28 cellular contexts compared by ENCODE assay signal in genomic region chr1:17234405-17234804, GRCh38. TPM values are rescaled to one million over a fixed set of nuclear protein-coding genes. Genes with fewer than 3 reads are reported as not detected.
DNase-seq lines count a peak whose midpoint lies in the region; ATAC-seq, FAIRE-seq and TF ChIP-seq lines count a peak whose summit lies in the region.
"Had no signal": no experiment of that assay in that cellular context is flagged by ENCODE, and none has a peak within 500 bp of the region (broad histone marks: within the 10 kb centered on the region; RNA-seq: fewer than 3 reads in every experiment).

No MANE protein-coding gene starts in this region.

- CTCF ChIA-PET in HCT116 (lab: Charles Lee): interaction anchor here (1.1 to 7.0 kb wide), 3 partner anchors 107 to 614 kb away, joined by 3 to 71 read pairs (median 4); no protein-coding TSS in a partner anchor
- CTCF ChIA-PET in Panc1 (lab: Charles Lee): interaction anchor here (2.5 kb wide), 1 partner anchor 108 kb away, joined by 8 read pairs; no protein-coding TSS in a partner anchor
- CTCF ChIA-PET in endothelial cell of umbilical vein (lab: Charles Lee): interaction anchor here (1.5 to 8.7 kb wide), 4 partner anchors 14 to 174 kb away, joined by 4 to 261 read pairs (median 19); partner anchors contain the start of gene PADI3
- CTCF ChIA-PET in GM10248 (lab: Yijun Ruan, JAX): interaction anchor here (1.4 to 13.4 kb wide), 2 partner anchors 27 to 110 kb away, joined by 4 to 209 read pairs; partner anchors contain the start of gene PADI2

- H3K4me1 Mint-ChIP-seq in osteocyte (ENCODE audit: unreplicated experiment): peaks cover 66% of the 10 kb centered on the region
- H3K4me1 Mint-ChIP-seq: activated naive CD4-positive, alpha-beta T cell treated with anti-CD3 and anti-CD28 coated beads, Interleukin-2, amount 10 ng/mL, durations not matched to agents 7 days and 5 days; activated T-helper 17 cell treated with anti-CD3 and anti-CD28 coated beads, Interleukin-2, amount 50 U/mL, for 72 hours had no signal

- no peak overlapping the region for H3K9ac ChIP-seq in HCT116 (ENCODE audit: low read length)
- H3K9ac ChIP-seq in endothelial cell of umbilical vein (replicated peaks; ENCODE audit: extremely low read depth, insufficient read depth, low read length): no peak overlapping the region

- BruUV-seq in HCT116 (replicated peaks; lab: Mats Ljungman, UMichigan): no TSS peak
- no TSS peak for BruUV-seq in Panc1 (replicated peaks; lab: Mats Ljungman, UMichigan)
- BruUV-seq in endothelial cell of umbilical vein (replicated peaks; lab: Mats Ljungman, UMichigan): no TSS peak

- no peak overlapping the region for H3K4me3 ChIP-seq in HCT116 (replicated peaks in 1 of 2; ENCODE audit: low read depth in 1 of 2, low read length in 2 of 2)
- H3K4me3 ChIP-seq in Panc1 (ENCODE audit: low read depth in 2 of 2, low read length in 2 of 2): no peak overlapping the region
- no peak overlapping the region for H3K4me3 ChIP-seq in endothelial cell of umbilical vein (replicated peaks in 1 of 3; ENCODE audit: insufficient read depth in 1 of 3, low read depth in 1 of 3, low read length in 3 of 3)
- H3K4me3 ChIP-seq: adrenal gland; BLaER1 treated with 17β-estradiol and CSF1 and Interleukin-3, amounts not matched to agents 10 nM and 100 nM; body of pancreas; left lung had no signal

- DNase-seq in HCT116 (ENCODE audit: low read depth, low spot score): no peak
- DNase-seq in Panc1 (ENCODE audit: low read depth, low spot score): no peak
- DNase-seq in endothelial cell of umbilical vein (ENCODE audit: low read depth, low spot score): no peak
- no peak for DNase-seq in osteocyte (ENCODE audit: extremely low spot score, unreplicated experiment)
- DNase-seq in DMS53 (lab: John Stamatoyannopoulos, UW): no peak
- no peak for DNase-seq in GM10248 (ENCODE audit: extremely low spot score)
- no peak for DNase-seq in substantia nigra (lab: John Stamatoyannopoulos, UW)
- DNase-seq: activated CD4-positive, alpha-beta T cell treated with anti-CD3 and anti-CD28 coated beads for 4 hours; activated naive CD4-positive, alpha-beta T cell treated with anti-CD3 and anti-CD28 coated beads, Interleukin-2, amount 10 ng/mL, durations not matched to agents 7 days and 5 days; NCI-H1436 treated with DMSO at 0.1 percent for 48 hours; SIG-M5; stimulated activated CD4-positive, alpha-beta T cell treated with anti-CD3 and anti-CD28 coated beads, Interleukin-4, amount 100 ng/mL, for 4 hours; T-cell; WERI-Rb-1 had no signal

- RAD21 ChIA-PET in HCT116 (lab: Charles Lee; ENCODE audit: low non-redundant PET in 1 of 2, low total read pairs in 2 of 2, uncharacterized antibody in 2 of 2, unreplicated experiment in 2 of 2): interaction anchor here in 1 of 2 experiments (1.0 to 2.1 kb wide), 2 partner anchors 106 to 109 kb away, joined by 3 to 11 read pairs; no protein-coding TSS in a partner anchor

- H3K4me2 ChIP-seq in HCT116 (ENCODE audit: low read length): peak overlapping the region; percentile 72
- H3K4me2 ChIP-seq in endothelial cell of umbilical vein (ENCODE audit: insufficient read depth, low read length): no peak overlapping the region

- H3K9me3 ChIP-seq in HCT116 (ENCODE audit: control insufficient read depth in 1 of 2, insufficient read depth in 1 of 2, low read depth in 1 of 2, low read length in 2 of 2) (no peaks in the 10 kb centered on the region), Panc1 (ENCODE audit: control insufficient read depth, insufficient read depth, low read depth, low read length) (no peaks in the 10 kb centered on the region), endothelial cell of umbilical vein (replicated peaks; ENCODE audit: control insufficient read depth, insufficient read depth, low read length) (no peaks in the 10 kb centered on the region)
- H3K9me3 ChIP-seq: adrenal gland; BLaER1 treated with 17β-estradiol and CSF1 and Interleukin-3, amounts not matched to agents 10 nM and 100 nM; body of pancreas; left lung had no signal

- H3K36me3 ChIP-seq in HCT116 (ENCODE audit: control insufficient read depth in 1 of 2, insufficient read depth in 2 of 2, low read length in 2 of 2) (no peaks in the 10 kb centered on the region), Panc1 (ENCODE audit: control insufficient read depth, insufficient read depth, low read length) (no peaks in the 10 kb centered on the region), endothelial cell of umbilical vein (ENCODE audit: control insufficient read depth in 2 of 2, extremely low read depth in 1 of 2, insufficient read depth in 2 of 2, low read length in 2 of 2) (no peaks in the 10 kb centered on the region)
- H3K36me3 ChIP-seq: adrenal gland; BLaER1 treated with 17β-estradiol and CSF1 and Interleukin-3, amounts not matched to agents 10 nM and 100 nM; left lung; WERI-Rb-1 had no signal

- H3K27ac Mint-ChIP-seq in osteocyte (ENCODE audit: unreplicated experiment): peak overlapping the region; percentile 95
- H3K27ac Mint-ChIP-seq: activated naive CD4-positive, alpha-beta T cell treated with anti-CD3 and anti-CD28 coated beads, Interleukin-2, amount 10 ng/mL, durations not matched to agents 7 days and 5 days; activated T-helper 17 cell treated with anti-CD3 and anti-CD28 coated beads, Interleukin-2, amount 50 U/mL, for 72 hours; progenitor cell of endocrine pancreas; T-cell; type B pancreatic cell had no signal

- intact Hi-C loops in HCT116 (cut with micrococcal nuclease) (no loop called here), Panc1 (cut with micrococcal nuclease; ENCODE audit: unreplicated experiment) (loop anchor here (10.0 kb wide), 1 partner anchor 170 kb away; no protein-coding TSS in a partner anchor), endothelial cell of umbilical vein (cut with micrococcal nuclease) (loop anchor here (5.0 to 10.0 kb wide), 2 partner anchors 170 to 1668 kb away; partner anchors contain the start of gene ALDH4A1)

- TF ChIP-seq RAD21 in HCT116 (IDR thresholded peaks at IDR 0.05; ENCODE audit: low read depth): no peak

- H2AFZ ChIP-seq in HCT116 (ENCODE audit: low read depth, low read length, poor library complexity, severe bottlenecking) (no peak overlapping the region), endothelial cell of umbilical vein (ENCODE audit: low read depth, low read length) (no peak overlapping the region)

- no peaks in the 10 kb centered on the region for H3K27me3 Mint-ChIP-seq in osteocyte (ENCODE audit: unreplicated experiment)
- H3K27me3 Mint-ChIP-seq: T-cell, type B pancreatic cell had no signal

- H3K27ac ChIP-seq in HCT116 (ENCODE audit: low read depth, low read length) (no peak overlapping the region), Panc1 (ENCODE audit: low read length) (peak overlapping the region; percentile 96), endothelial cell of umbilical vein (ENCODE audit: insufficient read depth, low read depth, low read length) (peak overlapping the region; percentile 48), substantia nigra (ENCODE audit: low read depth, low read length, poor library complexity, severe bottlenecking) (no peak overlapping the region)
- H3K27ac ChIP-seq: adrenal gland; BLaER1 treated with 17β-estradiol and CSF1 and Interleukin-3, amounts not matched to agents 10 nM and 100 nM; left lung; WERI-Rb-1 had no signal

- H3K79me2 ChIP-seq in HCT116 (ENCODE audit: insufficient read depth, low read length) (no peaks in the 10 kb centered on the region), endothelial cell of umbilical vein (ENCODE audit: control insufficient read depth, insufficient read depth, low read length) (no peaks in the 10 kb centered on the region)

- ATAC-seq in HCT116 (no peak), Panc1 (no peak), GM18519 (IDR thresholded peaks at IDR 0.05; ENCODE audit: low FRiP score, unreplicated experiment) (no peak)
- ATAC-seq: T-cell had no signal

- FAIRE-seq in endothelial cell of umbilical vein (lab: Jason Lieb, UNC): no peak
- FAIRE-seq: islet of Langerhans had no signal

- no peaks in the 10 kb centered on the region for H3K9me3 Mint-ChIP-seq in osteocyte (ENCODE audit: unreplicated experiment)
- H3K9me3 Mint-ChIP-seq: activated naive CD4-positive, alpha-beta T cell treated with anti-CD3 and anti-CD28 coated beads, Interleukin-2, amount 10 ng/mL, durations not matched to agents 7 days and 5 days; activated T-helper 17 cell treated with anti-CD3 and anti-CD28 coated beads, Interleukin-2, amount 50 U/mL, for 72 hours; T-cell; type B pancreatic cell had no signal

- TF ChIP-seq CTCF in HCT116 (IDR thresholded peaks at IDR 0.05 in 2 of 3, conservative IDR thresholded peaks at IDR 0.05 in 1 of 3; ENCODE audit: borderline replicate concordance in 1 of 3, insufficient read depth in 1 of 3, low read depth in 2 of 3, low read length in 2 of 3) (no peak), Panc1 (IDR thresholded peaks at IDR 0.05) (no peak), endothelial cell of umbilical vein (IDR thresholded peaks at IDR 0.05; ENCODE audit: extremely low read depth in 1 of 2, insufficient read depth in 1 of 2, low read depth in 1 of 2, low read length in 2 of 2) (no peak), osteocyte (IDR thresholded peaks at IDR 0.05) (no peak), GM10248 (IDR thresholded peaks at IDR 0.05; ENCODE audit: control extremely low read depth, extremely low read depth, low read depth, missing control alignments) (no peak)

- in situ Hi-C loops in Panc1 (cut with HindIII; ENCODE audit: low pct_unique_long_range_greater_than_20kb, low sequenced_read_pairs): no loop called here

- H3K4me3 Mint-ChIP-seq in osteocyte (ENCODE audit: unreplicated experiment): no peak overlapping the region
- H3K4me3 Mint-ChIP-seq: activated naive CD4-positive, alpha-beta T cell treated with anti-CD3 and anti-CD28 coated beads, Interleukin-2, amount 10 ng/mL, durations not matched to agents 7 days and 5 days; activated T-helper 17 cell treated with anti-CD3 and anti-CD28 coated beads, Interleukin-2, amount 50 U/mL, for 72 hours; T-cell; type B pancreatic cell had no signal

- no peaks in the 10 kb centered on the region for H3K9me2 ChIP-seq in HCT116 (ENCODE audit: insufficient read depth)

- H3K36me3 Mint-ChIP-seq in osteocyte (ENCODE audit: unreplicated experiment): no peaks in the 10 kb centered on the region
- H3K36me3 Mint-ChIP-seq: activated naive CD4-positive, alpha-beta T cell treated with anti-CD3 and anti-CD28 coated beads, Interleukin-2, amount 10 ng/mL, durations not matched to agents 7 days and 5 days; T-cell; type B pancreatic cell had no signal

- no peaks in the 10 kb centered on the region for H4K20me1 ChIP-seq in HCT116 (ENCODE audit: insufficient read depth)
- H4K20me1 ChIP-seq in endothelial cell of umbilical vein (replicated peaks; ENCODE audit: control insufficient read depth, extremely low read depth, insufficient read depth, low read length): no peaks in the 10 kb centered on the region
- H4K20me1 ChIP-seq: BLaER1 treated with 17β-estradiol and CSF1 and Interleukin-3, amounts not matched to agents 10 nM and 100 nM had no signal

- no peaks in the 10 kb centered on the region for H3K9me1 ChIP-seq in endothelial cell of umbilical vein (replicated peaks; ENCODE audit: control insufficient read depth, extremely low read depth, insufficient read depth, low read length)

- POLR2A ChIA-PET in HCT116 (lab: Charles Lee): interaction anchor here (1.5 to 2.0 kb wide), 2 partner anchors 106 to 114 kb away, joined by 4 to 10 read pairs; no protein-coding TSS in a partner anchor
- POLR2A ChIA-PET in Panc1 (lab: Charles Lee): interaction anchor here (0.5 to 1.2 kb wide), 2 partner anchors 28 to 106 kb away, joined by 3 to 4 read pairs; no protein-coding TSS in a partner anchor
- POLR2A ChIA-PET in endothelial cell of umbilical vein (lab: Charles Lee): no interaction called here
- POLR2A ChIA-PET in GM10248 (lab: Yijun Ruan, JAX): no interaction called here

- H3K27me3 ChIP-seq in HCT116 (ENCODE audit: insufficient read depth, low read length) (peaks cover 25% of the 10 kb centered on the region; the same call in 1 of the 2 replicates), Panc1 (ENCODE audit: control insufficient read depth, insufficient read depth, low read length) (no peaks in the 10 kb centered on the region), endothelial cell of umbilical vein (ENCODE audit: control insufficient read depth in 2 of 2, insufficient read depth in 2 of 2, low read length in 2 of 2) (no peaks in the 10 kb centered on the region)
- H3K27me3 ChIP-seq: adrenal gland; BLaER1 treated with 17β-estradiol and CSF1 and Interleukin-3, amounts not matched to agents 10 nM and 100 nM; body of pancreas had no signal

- TF ChIP-seq POLR2A in HCT116 (IDR thresholded peaks at IDR 0.05; ENCODE audit: borderline replicate concordance, extremely low read depth, insufficient read depth, insufficient read length): no peak
- no peak for TF ChIP-seq POLR2A in endothelial cell of umbilical vein (IDR thresholded peaks at IDR 0.05; ENCODE audit: low read depth, low read length)

- dilution Hi-C loops in endothelial cell of umbilical vein (cut with MboI; ENCODE audit: extremely low pct_ligation_motif_present, low sequenced_read_pairs): no loop called here

- H3K4me1 ChIP-seq in HCT116 (ENCODE audit: control insufficient read depth in 1 of 2, insufficient read depth in 2 of 2, low read length in 2 of 2) (peaks cover 35 to 77% of the 10 kb centered on the region in 2 experiments), Panc1 (ENCODE audit: control insufficient read depth, insufficient read depth, low read length) (peaks cover 74% of the 10 kb centered on the region), endothelial cell of umbilical vein (ENCODE audit: control insufficient read depth, extremely low read depth, insufficient read depth, low read length) (peaks cover 18% of the 10 kb centered on the region)
- H3K4me1 ChIP-seq: adrenal gland, left lung had no signal

RNA-seq across cellular contexts. Expression of gene PADI3, which starts 14.5 kb away (rescaled TPM):
- 0.93 TPM for total RNA-seq in HCT116 (2021; ENCODE audit: unreplicated experiment)
- polyA plus RNA-seq in HCT116 (2012): 0.52 and 1.3 TPM in 2 replicates
- 3.4 TPM for total RNA-seq in Panc1 (2021; ENCODE audit: unreplicated experiment)
- 4.4 TPM for polyA plus RNA-seq in Panc1 (2012; ENCODE audit: insufficient read length)
- total RNA-seq in endothelial cell of umbilical vein: not detected in 2 replicates
- not detected in 2 replicates for polyA plus RNA-seq in endothelial cell of umbilical vein
- not detected in 2 replicates for polyA plus RNA-seq in endothelial cell of umbilical vein (2011; cell fraction: cytosol; rRNA removed)
- not detected in 2 replicates for polyA plus RNA-seq in endothelial cell of umbilical vein (2011; cell fraction: nucleus; rRNA removed)
- polyA plus RNA-seq in endothelial cell of umbilical vein (2012): not detected in 2 replicates
- not detected in 2 replicates for polyA minus RNA-seq in endothelial cell of umbilical vein
- polyA minus RNA-seq in endothelial cell of umbilical vein (2011; cell fraction: cytosol; rRNA and poly(A)+ RNA removed): not detected
- polyA minus RNA-seq in endothelial cell of umbilical vein (2011; cell fraction: nucleus; rRNA and poly(A)+ RNA removed): not detected in 2 replicates
- 0.39 and 0.73 TPM in 2 replicates for total RNA-seq in osteocyte
- total RNA-seq: activated T-helper 17 cell treated with anti-CD3 and anti-CD28 coated beads, Interleukin-2, amount 50 U/mL, for 72 hours; adrenal gland; body of pancreas; glomerular endothelial cell; left lung; mesenteric fat pad; myocyte; progenitor cell of endocrine pancreas; sciatic nerve; subcutaneous adipose tissue; T-cell had no signal
- polyA plus RNA-seq: adrenal gland had no signal

RNA-seq across cellular contexts. Expression of gene PADI1, which starts 29.5 kb away (rescaled TPM):
- total RNA-seq in HCT116 (2021; ENCODE audit: unreplicated experiment) (0.37 TPM), Panc1 (2021; ENCODE audit: unreplicated experiment) (2.3 TPM), endothelial cell of umbilical vein (not detected in 2 replicates), osteocyte (1.2 and 1.7 TPM in 2 replicates)
- 0.05 and 0.08 TPM in 2 replicates for polyA plus RNA-seq in HCT116 (2012)
- 2.6 TPM for polyA plus RNA-seq in Panc1 (2012; ENCODE audit: insufficient read length)
- polyA plus RNA-seq in endothelial cell of umbilical vein: 0.01 and 0.03 TPM in 2 replicates
- polyA plus RNA-seq in endothelial cell of umbilical vein (2011; cell fraction: cytosol; rRNA removed): 0.01 and 0.03 TPM in 2 replicates
- polyA plus RNA-seq in endothelial cell of umbilical vein (2011; cell fraction: nucleus; rRNA removed): 0.22 and 0.32 TPM in 2 replicates
- polyA plus RNA-seq in endothelial cell of umbilical vein (2012): not detected in 2 replicates
- 0.07 TPM in 1 of 2 replicates, not detected in the other for polyA minus RNA-seq in endothelial cell of umbilical vein
- polyA minus RNA-seq in endothelial cell of umbilical vein (2011; cell fraction: cytosol; rRNA and poly(A)+ RNA removed): not detected
- 0.82 TPM in 1 of 2 replicates, not detected in the other for polyA minus RNA-seq in endothelial cell of umbilical vein (2011; cell fraction: nucleus; rRNA and poly(A)+ RNA removed)
- total RNA-seq: activated T-helper 17 cell treated with anti-CD3 and anti-CD28 coated beads, Interleukin-2, amount 50 U/mL, for 72 hours; adrenal gland; body of pancreas; left lung; mesenteric fat pad; progenitor cell of endocrine pancreas; sciatic nerve; subcutaneous adipose tissue; T-cell had no signal

Comparison
In these comparisons a context has a peak if more than half of its experiments do, and no peak if none do; other contexts are left out.
1. H3K27ac ChIP-seq: peak in Panc1 (single experiment) and endothelial cell of umbilical vein (single experiment); none in HCT116 (single experiment) and substantia nigra (single experiment).
2. POLR2A ChIA-PET loops: an anchor here in HCT116 (1.5 to 2.0 kb wide) and Panc1 (0.5 to 1.2 kb wide); none called in endothelial cell of umbilical vein and GM10248.